ENCODE assay signal across 11 cellular contexts in the genomic region with DNA sequence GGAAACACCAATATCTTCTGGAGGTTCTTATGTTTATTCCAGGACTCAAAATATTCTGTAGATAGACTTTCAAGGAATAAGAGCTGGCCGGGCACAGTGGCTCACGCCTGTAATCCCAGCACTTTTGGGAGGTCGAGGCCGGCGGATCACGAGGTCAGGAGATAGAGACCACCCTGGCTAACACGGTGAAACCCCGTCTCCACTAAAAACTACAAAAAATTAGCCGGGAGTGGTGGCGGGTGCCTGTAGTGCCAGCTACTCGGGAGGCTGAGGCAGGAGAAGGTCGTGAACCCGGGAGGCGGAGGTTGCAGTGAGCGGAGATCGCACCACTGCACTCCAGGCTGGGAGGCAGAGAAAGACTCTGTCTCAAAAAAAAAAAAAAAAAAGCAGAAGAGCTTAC. TPM values are rescaled to one million over a fixed set of nuclear protein-coding genes. Genes with fewer than 3 reads are reported as not detected.
"Had no signal": no experiment of that assay in that cellular context is flagged by ENCODE, and none has a peak within 500 bp of the region (broad histone marks: within the 10 kb centered on the region; RNA-seq: fewer than 3 reads in every experiment).

No MANE protein-coding gene starts in this region.

RNA-seq across cellular contexts. Expression of gene OR4M1, which starts 12.5 kb away (rescaled TPM):
- total RNA-seq: OCI-LY7, PC-3, PC-9, Peyer's patch, Right ventricle myocardium superior, RPMI7951, SJCRH30, SJSA1, T-cell had no signal
- polyA plus RNA-seq: SK-N-SH had no signal

RNA-seq across cellular contexts. Expression of gene OR4N2, which starts 17.7 kb away (rescaled TPM):
- total RNA-seq: OCI-LY7, PC-3, PC-9, Peyer's patch, Right ventricle myocardium superior, SJCRH30, SJSA1, SK-MEL-5, T-cell had no signal
- polyA plus RNA-seq: SK-N-SH had no signal

RNA-seq across cellular contexts. Expression of gene OR4Q3, which starts 42.5 kb away (rescaled TPM):
- total RNA-seq: OCI-LY7, PC-3, PC-9, Peyer's patch, Right ventricle myocardium superior, RPMI7951, SJCRH30, SJSA1, SK-MEL-5, T-cell had no signal
- polyA plus RNA-seq: SK-N-SH had no signal
